ENCODE assay signal across 11 cellular contexts in the genomic region with DNA sequence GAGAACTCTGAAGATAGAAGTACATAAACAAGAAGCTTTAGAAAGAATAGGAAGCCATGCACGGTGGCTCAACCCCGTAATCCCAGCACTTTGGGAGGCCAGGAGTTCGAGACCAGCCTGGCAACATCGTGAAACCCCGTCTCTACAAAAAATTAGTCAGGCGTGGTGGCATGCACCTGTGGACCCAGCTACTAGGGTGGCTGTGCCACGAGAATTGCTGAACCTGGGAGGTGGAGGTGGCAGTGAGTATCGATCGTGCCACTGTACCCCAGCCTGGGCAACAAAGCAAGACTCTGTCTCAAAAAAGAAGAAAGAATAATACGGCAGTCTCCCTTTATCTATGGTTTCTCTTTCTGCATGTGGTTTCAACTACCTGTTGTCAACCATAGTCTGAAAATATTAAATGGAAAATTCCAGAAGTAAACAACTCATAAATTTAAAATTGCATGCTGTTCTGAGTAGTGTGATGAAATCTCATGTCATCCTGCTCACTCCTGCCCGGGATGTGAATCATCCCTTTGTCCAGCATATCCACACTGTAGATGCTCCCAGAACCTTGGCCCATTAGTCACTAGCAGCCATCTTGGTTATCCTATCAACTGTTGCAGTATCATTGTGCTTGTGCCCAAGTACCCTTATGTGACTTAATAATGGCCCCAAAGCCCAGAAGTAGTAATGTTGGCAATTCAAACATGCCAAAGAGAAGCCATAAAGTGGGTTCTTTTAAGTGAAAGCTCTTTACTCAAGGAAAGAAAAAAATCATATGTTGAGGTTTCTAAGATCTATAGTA. TPM values are rescaled to one million over a fixed set of nuclear protein-coding genes. Genes with fewer than 3 reads are reported as not detected.
DNase-seq lines count a peak whose midpoint lies in the region; ATAC-seq lines count a peak whose summit lies in the region.
"Had no signal": no experiment of that assay in that cellular context is flagged by ENCODE, and none has a peak within 500 bp of the region (broad histone marks: within the 10 kb centered on the region; RNA-seq: fewer than 3 reads in every experiment).

No MANE protein-coding gene starts in this region.

- H3K4me3 ChIP-seq in naive thymus-derived CD4-positive, alpha-beta T cell (ENCODE audit: low read length) = no peak overlapping the region

- peaks cover 33% of the 10 kb centered on the region for H3K36me3 Mint-ChIP-seq in central memory CD8-positive, alpha-beta T cell (ENCODE audit: insufficient read depth)
- H3K36me3 Mint-ChIP-seq in naive thymus-derived CD4-positive, alpha-beta T cell = peaks cover 4 to 68% (median 53%) of the 10 kb centered on the region in 5 donors

- no peak overlapping the region for H3K27ac ChIP-seq in naive thymus-derived CD4-positive, alpha-beta T cell (ENCODE audit: low read depth, low read length)

- no peak for ATAC-seq in central memory CD8-positive, alpha-beta T cell (replicated peaks; ENCODE audit: extremely low read depth, poor library complexity, severe bottlenecking)
- no peak for ATAC-seq in naive thymus-derived CD4-positive, alpha-beta T cell
- ATAC-seq in HG02973 (IDR thresholded peaks at IDR 0.05; ENCODE audit: unreplicated experiment) = no peak

- peak overlapping the region; percentile 9 for H3K27ac Mint-ChIP-seq in central memory CD8-positive, alpha-beta T cell (ENCODE audit: low read depth)
- H3K27ac Mint-ChIP-seq in naive thymus-derived CD4-positive, alpha-beta T cell = peak overlapping the region in 8 of 9 donors; percentile 43 to 86 (median 71)

- DNase-seq in GM03348 (ENCODE audit: low spot score) = peak; percentile 54
- peak; percentile 91 for DNase-seq in RKO (ENCODE audit: low spot score)
- DNase-seq in central memory CD8-positive, alpha-beta T cell (ENCODE audit: low spot score in 2 of 2) = no peak
- no peak for DNase-seq in naive thymus-derived CD4-positive, alpha-beta T cell
- DNase-seq in NK-92 (lab: John Stamatoyannopoulos, UW; ENCODE audit: unreplicated experiment) = no peak
- DNase-seq in NCI-H187 treated with DMSO at 0.1 percent for 48 hours (lab: John Stamatoyannopoulos, UW) = no peak
- DNase-seq in NCI-H187 (lab: John Stamatoyannopoulos, UW) = no peak
- DNase-seq: effector CD8-positive, alpha-beta T cell; NCI-H2081 had no signal

- H3K9me3 Mint-ChIP-seq in central memory CD8-positive, alpha-beta T cell = no peaks in the 10 kb centered on the region
- peaks cover 0 to 2% (median 0%) of the 10 kb centered on the region in 11 donors for H3K9me3 Mint-ChIP-seq in naive thymus-derived CD4-positive, alpha-beta T cell
- H3K9me3 Mint-ChIP-seq: neural crest cell had no signal

- peaks cover 0 to 3% of the 10 kb centered on the region in 2 donors for H3K4me1 ChIP-seq in naive thymus-derived CD4-positive, alpha-beta T cell (ENCODE audit: control insufficient read depth in 2 of 2, insufficient read depth in 2 of 2, low read length in 2 of 2)

- no peak overlapping the region for H3K4me3 Mint-ChIP-seq in central memory CD8-positive, alpha-beta T cell
- peak overlapping the region in 2 of 10 donors; percentile 36 to 62 for H3K4me3 Mint-ChIP-seq in naive thymus-derived CD4-positive, alpha-beta T cell
- H3K4me3 Mint-ChIP-seq: neural crest cell had no signal

- H3K27me3 Mint-ChIP-seq in central memory CD8-positive, alpha-beta T cell = no peaks in the 10 kb centered on the region
- H3K27me3 Mint-ChIP-seq in naive thymus-derived CD4-positive, alpha-beta T cell = no peaks in the 10 kb centered on the region

- CTCF ChIA-PET in naive thymus-derived CD4-positive, alpha-beta T cell (lab: Charles Lee) = no interaction called here

- no peaks in the 10 kb centered on the region for H3K27me3 ChIP-seq in naive thymus-derived CD4-positive, alpha-beta T cell (ENCODE audit: control insufficient read depth in 2 of 2, insufficient read depth in 2 of 2, low read length in 2 of 2)

- intact Hi-C loops in naive thymus-derived CD4-positive, alpha-beta T cell (cut with micrococcal nuclease) = no loop called here

- POLR2A ChIA-PET in naive thymus-derived CD4-positive, alpha-beta T cell (lab: Charles Lee) = no interaction called here

- H3K36me3 ChIP-seq in naive thymus-derived CD4-positive, alpha-beta T cell (ENCODE audit: control insufficient read depth in 2 of 3, insufficient read depth in 3 of 3, low read length in 3 of 3) = peaks cover 0 to 35% (median 0%) of the 10 kb centered on the region in 3 experiments

- H3K9me3 ChIP-seq in naive thymus-derived CD4-positive, alpha-beta T cell (ENCODE audit: control insufficient read depth in 2 of 3, low read length in 3 of 3) = no peaks in the 10 kb centered on the region

- H3K4me1 Mint-ChIP-seq in central memory CD8-positive, alpha-beta T cell = peaks cover 44% of the 10 kb centered on the region
- peaks cover 4 to 59% (median 41%) of the 10 kb centered on the region in 7 donors for H3K4me1 Mint-ChIP-seq in naive thymus-derived CD4-positive, alpha-beta T cell

RNA-seq across cellular contexts. Expression of a gene that starts 22.1 kb away (rescaled TPM):
- 100 to 1,000 TPM in 3 of 5 experiments, 10 to 100 TPM in 2; 49.6 to 174 (median 101) TPM for total RNA-seq in naive thymus-derived CD4-positive, alpha-beta T cell
- 10 to 100 TPM; 41.6 to 51.6 TPM for polyA plus RNA-seq in naive thymus-derived CD4-positive, alpha-beta T cell

Comparison
In these comparisons a context has a peak if more than half of its experiments do, and no peak if none do; other contexts are left out.
1. DNase-seq: peak in GM03348 (single experiment) and RKO (single experiment); none in central memory CD8-positive, alpha-beta T cell (0 of 2), naive thymus-derived CD4-positive, alpha-beta T cell (0 of 9), NK-92 (single experiment), NCI-H187 treated with DMSO at 0.1 percent for 48 hours (single experiment) and NCI-H187 (0 of 2).